Comparison of ENCODE assay signal across 29 cellular contexts in the genomic region with DNA sequence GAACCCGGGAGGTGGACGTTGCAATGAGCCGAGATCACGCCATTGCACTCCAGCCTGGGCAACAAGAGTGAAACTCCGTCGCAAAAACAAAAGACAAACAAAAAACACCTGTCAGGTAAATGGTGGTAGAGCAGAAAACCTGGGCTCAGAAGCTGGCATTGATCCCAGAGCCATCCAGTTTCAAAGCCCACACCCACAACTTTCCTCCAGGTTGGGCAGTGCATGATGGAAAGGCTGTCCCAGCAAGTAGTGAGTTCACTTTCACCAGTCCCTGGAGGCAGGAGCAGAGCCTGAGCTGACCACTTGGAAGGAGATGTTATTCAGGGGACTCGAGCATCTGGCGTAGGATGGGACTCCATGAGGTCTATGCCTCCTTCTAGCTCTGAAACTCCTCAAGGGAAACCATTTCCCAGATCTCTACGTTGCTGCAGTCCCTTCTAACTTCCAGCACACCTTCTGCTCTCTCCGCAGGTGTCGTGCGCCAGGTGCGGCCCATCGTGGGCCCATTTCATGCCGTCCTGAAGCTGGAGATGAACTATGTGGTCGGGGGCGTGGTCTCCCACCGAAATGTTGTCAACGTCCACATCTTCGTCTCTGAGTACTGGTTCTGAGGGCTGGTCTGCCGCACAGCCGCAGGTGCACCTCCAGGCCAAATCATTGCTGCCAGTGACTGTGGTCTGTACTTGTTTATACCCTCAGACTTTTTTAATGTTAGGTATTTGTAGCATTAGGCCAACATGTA.
DNase-seq lines count a peak whose midpoint lies in the region; ATAC-seq, FAIRE-seq and TF ChIP-seq lines count a peak whose summit lies in the region.
"Had no signal": no experiment of that assay in that cellular context is flagged by ENCODE, and none has a peak within 500 bp of the region (broad histone marks: within the 10 kb centered on the region; RNA-seq: fewer than 3 reads in every experiment).

No MANE protein-coding gene starts in this region.

- H3K4me3 ChIP-seq in ACC112 (ENCODE audit: low read depth, low read length) = no peak overlapping the region
- no peak overlapping the region for H3K4me3 ChIP-seq in kidney (ENCODE audit: low read length in 2 of 2)
- H3K4me3 ChIP-seq: breast epithelium, pancreas, SK-N-MC, suprapubic skin had no signal

- H3K9ac ChIP-seq in kidney (ENCODE audit: low read length in 2 of 2) = no peak overlapping the region

- no peak for ATAC-seq in GM21381 (IDR thresholded peaks at IDR 0.05; ENCODE audit: unreplicated experiment)
- ATAC-seq: stimulated activated memory B cell treated with anti-CD40 and anti-IgM and Interleukin-4, amounts not matched to agents 10 μg/mL and 1 μg/mL and 100 μg/mL, for 72 hours had no signal

- no peak overlapping the region for H2AFZ ChIP-seq in ACC112 (ENCODE audit: low read length, unreplicated experiment)

- no peaks in the 10 kb centered on the region for H3K9me3 ChIP-seq in kidney (ENCODE audit: control insufficient read depth in 1 of 2, low read length in 2 of 2)
- H3K9me3 ChIP-seq: breast epithelium, pancreas, suprapubic skin had no signal

- no peaks in the 10 kb centered on the region for H3K27me3 ChIP-seq in ACC112 (ENCODE audit: insufficient read depth, low read length)
- H3K27me3 ChIP-seq: breast epithelium, pancreas, suprapubic skin had no signal

- TF ChIP-seq CTCF in kidney (IDR thresholded peaks at IDR 0.05; ENCODE audit: borderline replicate concordance, extremely low read depth, insufficient read depth) = no peak

- H3K4me1 ChIP-seq in ACC112 (ENCODE audit: control insufficient read depth, insufficient read depth, low read length, unreplicated experiment) = peaks cover 23% of the 10 kb centered on the region
- H3K4me1 ChIP-seq in kidney (ENCODE audit: control insufficient read depth in 1 of 2, insufficient read depth in 1 of 2, low read depth in 1 of 2, low read length in 2 of 2) = peaks cover 0 to 3% of the 10 kb centered on the region in 2 donors
- H3K4me1 ChIP-seq: breast epithelium had no signal

- H3K27ac ChIP-seq in ACC112 (ENCODE audit: low read depth, low read length) (peak overlapping the region; percentile 64; the same call in 1 of the 2 replicates), kidney (ENCODE audit: low read depth in 2 of 2, low read length in 2 of 2) (no peak overlapping the region)
- H3K27ac ChIP-seq: RWPE1, SK-N-MC, suprapubic skin had no signal

- intact Hi-C loops in kidney (cut with DNase I) = no loop called here

- no peaks in the 10 kb centered on the region for H3K36me3 ChIP-seq in ACC112 (ENCODE audit: insufficient read depth, low read length)
- H3K36me3 ChIP-seq in kidney (ENCODE audit: control insufficient read depth in 1 of 2, insufficient read depth in 2 of 2, low read length in 2 of 2) = no peaks in the 10 kb centered on the region
- H3K36me3 ChIP-seq: breast epithelium, pancreas had no signal

- DNase-seq in DMS153 treated with DMSO at 0.1 percent for 48 hours (lab: John Stamatoyannopoulos, UW; ENCODE audit: unreplicated experiment) (peak; percentile 62), NCI-H69 (lab: John Stamatoyannopoulos, UW) (peak; percentile 71), kidney (peak; percentile 38), foreskin melanocyte (no peak), hepatic stellate cell (ENCODE audit: low spot score) (no peak), retina (no peak)
- DNase-seq: activated CD4-positive, alpha-beta memory T cell treated with anti-CD3 and anti-CD28 coated beads for 36 hours; activated CD4-positive, CD25-positive, alpha-beta regulatory T cell treated with anti-CD3 and anti-CD28 coated beads, Interleukin-2, amount 50 U/mL, for 72 hours; activated CD8-positive, alpha-beta memory T cell treated with anti-CD3 and anti-CD28 coated beads, Interleukin-2, amount 50 U/mL, for 4 hours; effector CD8-positive, alpha-beta T cell; H7; NCI-H1092 treated with DMSO at 0.1 percent for 48 hours; NCI-H2081; NCI-H526 treated with DMSO at 0.1 percent for 48 hours; nephron progenitor cell; right cardiac atrium; stimulated activated CD4-positive, alpha-beta T cell treated with anti-CD3 and anti-CD28 coated beads, Interleukin-4, amount 100 ng/mL, for 4 hours had no signal

- H3K79me2 ChIP-seq in ACC112 (ENCODE audit: control insufficient read depth, insufficient read depth, low read length, unreplicated experiment) = no peaks in the 10 kb centered on the region

- FAIRE-seq in kidney (lab: Jason Lieb, UNC) = no peak
- FAIRE-seq: colon, GM12892, keratinocyte, pancreas, TTC549 had no signal

Comparison
In these comparisons a context has a peak if more than half of its experiments do, and no peak if none do; other contexts are left out.
1. DNase-seq: peak in DMS153 treated with DMSO at 0.1 percent for 48 hours (single experiment), NCI-H69 (single experiment) and kidney (single experiment); none in foreskin melanocyte (single experiment), hepatic stellate cell (single experiment) and retina (single experiment).